27 cellular contexts compared by ENCODE assay signal in the genomic region with DNA sequence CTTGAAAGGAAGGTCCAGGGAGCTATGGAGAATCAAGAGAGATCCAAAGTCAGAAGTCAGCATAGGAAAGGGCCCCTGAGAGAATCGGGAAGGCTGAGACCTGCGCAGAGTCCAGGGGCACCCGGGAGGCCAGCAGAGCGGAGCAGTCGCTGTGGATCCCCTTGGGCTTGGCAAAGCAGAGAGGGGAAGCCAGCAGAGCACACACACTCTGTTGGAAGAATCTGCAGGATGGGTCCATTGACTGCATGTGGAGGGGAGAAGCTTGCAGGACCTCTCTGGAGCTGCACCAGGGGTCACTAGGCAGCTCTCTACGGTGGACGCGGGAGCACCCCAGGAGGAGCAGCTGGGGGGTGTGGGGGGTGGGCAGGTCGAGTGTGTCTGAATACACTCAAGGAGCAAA. TPM values are rescaled to one million over a fixed set of nuclear protein-coding genes. Genes with fewer than 3 reads are reported as not detected.
DNase-seq lines count a peak whose midpoint lies in the region; ATAC-seq and TF ChIP-seq lines count a peak whose summit lies in the region.
"Had no signal": no experiment of that assay in that cellular context is flagged by ENCODE, and none has a peak within 500 bp of the region (broad histone marks: within the 10 kb centered on the region; RNA-seq: fewer than 3 reads in every experiment).

No MANE protein-coding gene starts in this region.

- no peak overlapping the region for H4K91ac ChIP-seq in trophoblast cell (ENCODE audit: low read depth, low read length)

- H3K4me3 ChIP-seq in DND-41 (ENCODE audit: low read depth in 1 of 2, low read length in 2 of 2) (no peak overlapping the region), iPS-20b (ENCODE audit: low read length) (peak overlapping the region; percentile 70; the same call in 1 of the 2 replicates), stomach (peak overlapping the region in 2 of 4 donors; percentile 25 to 35), trophoblast cell (ENCODE audit: low read depth, low read length) (no peak overlapping the region)
- H3K4me3 ChIP-seq: BLaER1 treated with 17β-estradiol and CSF1 and Interleukin-3, amounts not matched to agents 10 nM and 100 nM; body of pancreas; lung; testis had no signal

- intact Hi-C loops in stomach (cut with DNase I; ENCODE audit: low total_unique reads) = no loop called here

- peaks cover 7% of the 10 kb centered on the region for H3K79me1 ChIP-seq in trophoblast cell (ENCODE audit: low read length)

- WGBS in stomach, 5 donors = 66 to 82% (median 72%) methylated on average over 8 to 9 of the region's 9 CpGs
- no CpG with 5 or more reads among the region's 9 CpGs for WGBS in trophoblast cell (ENCODE audit: extremely low coverage, insufficient coverage, insufficient read length)

- no peak overlapping the region for H3K23ac ChIP-seq in trophoblast cell (ENCODE audit: low read length)

- no peak overlapping the region for H3K4me2 ChIP-seq in DND-41 (ENCODE audit: insufficient read depth, low read length)
- H3K4me2 ChIP-seq in trophoblast cell (ENCODE audit: low read length) = no peak overlapping the region
- H3K4me2 ChIP-seq: KMS-11 had no signal

- no peak overlapping the region for H2AFZ ChIP-seq in DND-41 (ENCODE audit: low read depth, low read length)
- H2AFZ ChIP-seq in trophoblast cell (ENCODE audit: insufficient read depth, low read length, poor library complexity) = no peak overlapping the region

- H3K4me1 ChIP-seq in DND-41 (ENCODE audit: insufficient read depth, low read length) (peaks cover 88% of the 10 kb centered on the region), iPS-20b (ENCODE audit: insufficient read depth, low read length) (peaks cover 39% of the 10 kb centered on the region), stomach (peaks cover 45 to 74% (median 54%) of the 10 kb centered on the region in 4 donors), trophoblast cell (ENCODE audit: control insufficient read depth in 1 of 2, insufficient read depth in 2 of 2, low read length in 2 of 2) (peaks cover 35 to 36% of the 10 kb centered on the region in 2 experiments)
- H3K4me1 ChIP-seq: testis had no signal

- H3K4ac ChIP-seq in trophoblast cell (ENCODE audit: low read depth, low read length) = no peak overlapping the region

- no peak overlapping the region for H2BK12ac ChIP-seq in trophoblast cell (ENCODE audit: low read length)

- H2BK120ac ChIP-seq in trophoblast cell (ENCODE audit: insufficient read depth, low read length, poor library complexity) = no peak overlapping the region

- no peak overlapping the region for H4K12ac ChIP-seq in trophoblast cell (ENCODE audit: low read depth, low read length)

- no peak overlapping the region for H2BK5ac ChIP-seq in trophoblast cell (ENCODE audit: low read depth, low read length, poor library complexity)

- H4K8ac ChIP-seq in trophoblast cell (ENCODE audit: low read depth, low read length) = no peak overlapping the region

- H3K36me3 ChIP-seq in DND-41 (ENCODE audit: insufficient read depth, low read length) = peaks cover 5% of the 10 kb centered on the region; the same call in 1 of the 2 replicates
- no peaks in the 10 kb centered on the region for H3K36me3 ChIP-seq in iPS-20b (ENCODE audit: insufficient read depth, low read depth, low read length)
- peaks cover 9 to 11% (median 10%) of the 10 kb centered on the region in 4 donors for H3K36me3 ChIP-seq in stomach
- H3K36me3 ChIP-seq in trophoblast cell (ENCODE audit: control insufficient read depth in 1 of 2, insufficient read depth in 2 of 2, low read length in 2 of 2) = peaks cover 3 to 5% of the 10 kb centered on the region in 2 experiments
- H3K36me3 ChIP-seq: BLaER1 treated with 17β-estradiol and CSF1 and Interleukin-3, amounts not matched to agents 10 nM and 100 nM had no signal

- H3K9me3 ChIP-seq in DND-41 (ENCODE audit: insufficient read depth, low read length, severe bottlenecking) (no peaks in the 10 kb centered on the region), iPS-20b (ENCODE audit: insufficient read depth, low read depth, low read length) (no peaks in the 10 kb centered on the region), stomach (no peaks in the 10 kb centered on the region), trophoblast cell (ENCODE audit: insufficient read depth, low read depth, low read length) (peaks cover 2% of the 10 kb centered on the region)
- H3K9me3 ChIP-seq: BLaER1 treated with 17β-estradiol and CSF1 and Interleukin-3, amounts not matched to agents 10 nM and 100 nM; body of pancreas; Caco-2; testis had no signal

- TF ChIP-seq CTCF in DND-41 (IDR thresholded peaks at IDR 0.05; ENCODE audit: borderline replicate concordance, extremely low read depth, low read length, poor library complexity, severe bottlenecking) = no peak
- TF ChIP-seq CTCF in VCaP (conservative IDR thresholded peaks at IDR 0.05) = no peak
- TF ChIP-seq CTCF in stomach (IDR thresholded peaks at IDR 0.05) = no peak

- no peak overlapping the region for H3K18ac ChIP-seq in trophoblast cell (ENCODE audit: low read length)

- H3K27me3 ChIP-seq in DND-41 (ENCODE audit: insufficient read depth, low read length, poor library complexity) (no peaks in the 10 kb centered on the region), iPS-20b (ENCODE audit: insufficient read depth, low read length) (peaks cover 90% of the 10 kb centered on the region), stomach (peaks cover 0 to 66% (median 20%) of the 10 kb centered on the region in 3 donors), trophoblast cell (ENCODE audit: insufficient read depth, low read length) (no peaks in the 10 kb centered on the region)
- H3K27me3 ChIP-seq: body of pancreas, testis had no signal

- H3K27ac ChIP-seq in DND-41 (ENCODE audit: low read length) (peak overlapping the region; percentile 96), VCaP (peak overlapping the region; percentile 92), iPS-20b (ENCODE audit: low read length) (no peak overlapping the region), stomach (peak overlapping the region; percentile 84 to 95 (median 90)), trophoblast cell (ENCODE audit: low read depth, low read length) (no peak overlapping the region)
- H3K27ac ChIP-seq: BLaER1 treated with 17β-estradiol and CSF1 and Interleukin-3, amounts not matched to agents 10 nM and 100 nM; HL-60; KMS-11; testis had no signal

- no peak for DNase-seq in DND-41
- no peak for DNase-seq in stomach
- DNase-seq in NCI-H1092 (lab: John Stamatoyannopoulos, UW) = no peak
- DNase-seq in trophoblast cell = no peak
- DNase-seq: activated B cell treated with CpG ODN at 0.5 μM for 24 hours; activated CD4-positive, alpha-beta T cell treated with anti-CD3 and anti-CD28 coated beads, Interleukin-2, amount 50 U/mL, for 4 hours; activated naive CD4-positive, alpha-beta T cell; activated T-cell treated with anti-CD3 and anti-CD28 coated beads, Interleukin-2, amount 50 U/mL, for 72 hours; Caco-2; cerebellar nuclear complex; NCI-H1417 treated with DMSO at 0.1 percent for 48 hours; NCI-H774; stimulated activated CD4-positive, alpha-beta T cell treated with anti-CD3 and anti-CD28 coated beads, Interleukin-15, amount 100 ng/mL, for 24 hours; stimulated activated naive CD4-positive, alpha-beta T cell; T-helper 9 cell; testis had no signal

- no peak for TF ChIP-seq POLR2A in stomach (IDR thresholded peaks at IDR 0.05)

- H3K9ac ChIP-seq in DND-41 (ENCODE audit: low read depth, low read length) (no peak overlapping the region), iPS-20b (ENCODE audit: low read depth, low read length) (no peak overlapping the region), trophoblast cell (ENCODE audit: low read length) (no peak overlapping the region)
- H3K9ac ChIP-seq: BLaER1 treated with 17β-estradiol and CSF1 and Interleukin-3, amounts not matched to agents 10 nM and 100 nM; KMS-11 had no signal

- H3K79me2 ChIP-seq in DND-41 (ENCODE audit: insufficient read depth, low read length) (peaks cover 24% of the 10 kb centered on the region), trophoblast cell (ENCODE audit: control insufficient read depth, insufficient read depth, low read length, poor library complexity) (peaks cover 3% of the 10 kb centered on the region)

- no peak for TF ChIP-seq EP300 in stomach (IDR thresholded peaks at IDR 0.05)

- H3K14ac ChIP-seq in trophoblast cell (ENCODE audit: low read length) = no peak overlapping the region

- no peak overlapping the region for H2AK5ac ChIP-seq in trophoblast cell (ENCODE audit: low read length)

- H4K20me1 ChIP-seq in DND-41 (ENCODE audit: insufficient read depth, low read length) = no peaks in the 10 kb centered on the region

- ATAC-seq in DND-41 (ENCODE audit: insufficient read depth, low read depth) (no peak), HG03097 (IDR thresholded peaks at IDR 0.05; ENCODE audit: low FRiP score, unreplicated experiment) (no peak)
- ATAC-seq: activated T-cell treated with anti-CD3 and anti-CD28 coated beads, Interleukin-2, amount 50 U/mL, for 72 hours had no signal

RNA-seq across cellular contexts. Expression of a gene that starts 6.4 kb away (rescaled TPM):
- total RNA-seq in stomach = 10 to 100 TPM in 4 of 5 donors, 1 to 10 TPM in 1; 9.0 to 36.2 (median 13.2) TPM
- polyA plus RNA-seq in stomach = 10 to 100 TPM in 2 of 3 donors, 1 to 10 TPM in 1; 8.7 to 37.6 (median 29.2) TPM
- polyA plus RNA-seq in trophoblast cell (2013) = 2.6 and 2.7 TPM in 2 replicates
- total RNA-seq: pulmonary artery endothelial cell had no signal
- polyA plus RNA-seq: AG04450, neural cell had no signal

Comparison
In these comparisons a context has a peak if more than half of its experiments do, and no peak if none do; other contexts are left out.
1. H3K27ac ChIP-seq: peak in DND-41 (single experiment), VCaP (single experiment) and stomach (5 of 5); none in iPS-20b (single experiment) and trophoblast cell (single experiment).